10 cellular contexts compared by ENCODE assay signal in genomic region chr7:135877799-135878198, GRCh38.
DNase-seq lines count a peak whose midpoint lies in the region; ATAC-seq and TF ChIP-seq lines count a peak whose summit lies in the region.
"Had no signal": no experiment of that assay in that cellular context is flagged by ENCODE, and none has a peak within 500 bp of the region (broad histone marks: within the 10 kb centered on the region; RNA-seq: fewer than 3 reads in every experiment).

No MANE protein-coding gene starts in this region.

- TF ChIP-seq CTCF in kidney epithelial cell (IDR thresholded peaks at IDR 0.05; ENCODE audit: insufficient read depth, low read length, poor library complexity, severe bottlenecking) (no peak), GM20000 (IDR thresholded peaks at IDR 0.05; ENCODE audit: extremely low read depth, missing control alignments) (no peak)

- H3K27ac Mint-ChIP-seq in T-helper 17 cell = no peak overlapping the region

- no peaks in the 10 kb centered on the region for H3K27me3 Mint-ChIP-seq in T-helper 17 cell

- no peaks in the 10 kb centered on the region for H3K27me3 ChIP-seq in kidney epithelial cell (ENCODE audit: control insufficient read depth, insufficient read depth, low read length)
- H3K27me3 ChIP-seq: cardiac muscle cell had no signal

- no peak overlapping the region for H3K4me3 ChIP-seq in kidney epithelial cell (ENCODE audit: low read depth, low read length)
- H3K4me3 ChIP-seq: cardiac muscle cell had no signal

- H3K36me3 ChIP-seq in kidney epithelial cell (ENCODE audit: control insufficient read depth, insufficient read depth, low read length) = no peaks in the 10 kb centered on the region
- H3K36me3 ChIP-seq: cardiac muscle cell had no signal

- peak; percentile 32 for DNase-seq in ELR (ENCODE audit: low read depth)
- peak; percentile 47 for DNase-seq in RPMI8226
- DNase-seq in kidney epithelial cell (ENCODE audit: low read depth) = peak; percentile 80
- no peak for DNase-seq in T-helper 17 cell
- DNase-seq in GM20000 (ENCODE audit: low spot score) = no peak
- DNase-seq in NCI-H1092 treated with DMSO at 0.1 percent for 48 hours (lab: John Stamatoyannopoulos, UW) = no peak
- DNase-seq: activated CD4-positive, CD25-positive, alpha-beta regulatory T cell treated with anti-CD3 and anti-CD28 coated beads, Interleukin-2, amount 50 U/mL, for 72 hours had no signal

- H3K4me1 Mint-ChIP-seq in T-helper 17 cell = no peaks in the 10 kb centered on the region

- H3K4me3 Mint-ChIP-seq in T-helper 17 cell = no peak overlapping the region

- ATAC-seq in HG03135 (IDR thresholded peaks at IDR 0.05; ENCODE audit: unreplicated experiment) (peak; percentile 75), GM19023 (IDR thresholded peaks at IDR 0.05; ENCODE audit: unreplicated experiment) (no peak), T-helper 17 cell (no peak)

- no peaks in the 10 kb centered on the region for H3K36me3 Mint-ChIP-seq in T-helper 17 cell (ENCODE audit: low read depth)

- H3K9me3 ChIP-seq in T-helper 17 cell (ENCODE audit: control insufficient read depth, low read length, poor library complexity, severe bottlenecking) = no peaks in the 10 kb centered on the region

Comparison
In these comparisons a context has a peak if more than half of its experiments do, and no peak if none do; other contexts are left out.
1. DNase-seq: peak in ELR (single experiment), RPMI8226 (single experiment) and kidney epithelial cell (single experiment); none in T-helper 17 cell (0 of 3), GM20000 (single experiment) and NCI-H1092 treated with DMSO at 0.1 percent for 48 hours (single experiment).